ENCODE assay signal across 8 cellular contexts in the genomic region with DNA sequence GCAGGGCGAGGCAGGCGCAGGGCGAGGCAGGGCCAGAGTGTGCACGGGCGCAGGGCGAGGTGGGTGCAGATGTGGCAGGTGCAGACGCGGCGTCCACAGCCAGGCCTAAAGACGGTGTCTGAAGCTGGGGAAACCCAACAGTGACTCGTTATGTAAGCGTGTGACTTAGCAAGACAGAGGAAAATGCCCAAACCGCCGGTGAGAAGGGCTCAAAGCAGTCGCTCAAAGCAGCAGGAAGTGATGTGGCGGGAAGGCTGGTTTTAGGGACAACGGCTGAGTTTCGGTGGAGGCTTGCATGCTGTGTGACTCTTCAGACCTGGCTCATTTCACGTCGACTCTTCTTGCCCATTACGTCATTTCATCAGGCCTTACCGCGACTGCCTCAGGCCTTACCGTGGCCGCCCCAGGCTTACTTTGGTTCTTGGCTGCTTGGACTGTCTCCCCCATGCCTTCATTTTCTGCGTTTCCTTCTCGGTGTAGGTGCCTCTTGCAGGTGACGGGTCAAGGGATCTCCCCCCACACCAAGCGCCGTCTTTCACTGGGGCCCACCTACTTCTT. TPM values are rescaled to one million over a fixed set of nuclear protein-coding genes. Genes with fewer than 3 reads are reported as not detected.
A peak's percentile ranks its signal among the peaks of the same experiment; 100 is the strongest.
DNase-seq lines count a peak whose midpoint lies in the region; ATAC-seq and TF ChIP-seq lines count a peak whose summit lies in the region.

No MANE protein-coding gene starts in this region.

- no peak overlapping the region for H3K4me3 ChIP-seq in HCT116 (replicated peaks in 1 of 2; ENCODE audit: low read depth in 1 of 2, low read length in 2 of 2)
- H3K4me3 ChIP-seq in upper lobe of right lung, result no peak overlapping the region
- no peak overlapping the region for H3K4me3 ChIP-seq in gastroesophageal sphincter

- TF ChIP-seq RAD21 in HCT116 (IDR thresholded peaks at IDR 0.05; ENCODE audit: low read depth), result no peak

- DNase-seq in HCT116 (ENCODE audit: low read depth, low spot score), result peak; percentile 8
- DNase-seq in NOMO-1 treated with DMSO at 0.1 percent for 48 hours (lab: John Stamatoyannopoulos, UW; ENCODE audit: unreplicated experiment), result peak; percentile 100
- peak; percentile 79 for DNase-seq in activated T-cell treated with anti-CD3 and anti-CD28 coated beads for 48 hours (ENCODE audit: low read depth)
- peak; percentile 81 for DNase-seq in mesenteric fat pad (ENCODE audit: low spot score)
- DNase-seq in upper lobe of right lung, result peak; percentile 55
- no peak for DNase-seq in NCI-H2029 (lab: John Stamatoyannopoulos, UW)

- 82 to 87% methylated on average over 16 to 20 of the region's 30 CpGs for WGBS in gastroesophageal sphincter (ENCODE audit: low coverage in 1 of 2), 2 donors

- no peaks in the 10 kb centered on the region for H3K9me3 ChIP-seq in HCT116 (ENCODE audit: control insufficient read depth in 1 of 2, insufficient read depth in 1 of 2, low read depth in 1 of 2, low read length in 2 of 2)
- no peaks in the 10 kb centered on the region for H3K9me3 ChIP-seq in upper lobe of right lung
- H3K9me3 ChIP-seq in gastroesophageal sphincter, result no peaks in the 10 kb centered on the region

- H3K27ac ChIP-seq in HCT116 (ENCODE audit: low read depth, low read length) (no peak overlapping the region), upper lobe of right lung (peak overlapping the region; percentile 11), gastroesophageal sphincter (no peak overlapping the region)

- no TSS peak for BruUV-seq in HCT116 (replicated peaks; lab: Mats Ljungman, UMichigan)

- no peaks in the 10 kb centered on the region for H3K79me2 ChIP-seq in HCT116 (ENCODE audit: insufficient read depth, low read length)

- no peak for TF ChIP-seq POLR2A in HCT116 (IDR thresholded peaks at IDR 0.05; ENCODE audit: borderline replicate concordance, extremely low read depth, insufficient read depth, insufficient read length)
- TF ChIP-seq POLR2A in gastroesophageal sphincter (IDR thresholded peaks at IDR 0.05), result no peak

- H3K4me1 ChIP-seq in HCT116 (ENCODE audit: control insufficient read depth in 1 of 2, insufficient read depth in 2 of 2, low read length in 2 of 2), result peaks cover 7 to 58% of the 10 kb centered on the region in 2 experiments; a peak in 3 of 4 replicates
- peaks cover 16% of the 10 kb centered on the region for H3K4me1 ChIP-seq in upper lobe of right lung
- H3K4me1 ChIP-seq in gastroesophageal sphincter, result no peaks in the 10 kb centered on the region

- H3K36me3 ChIP-seq in HCT116 (ENCODE audit: control insufficient read depth in 1 of 2, insufficient read depth in 2 of 2, low read length in 2 of 2) (no peaks in the 10 kb centered on the region), upper lobe of right lung (no peaks in the 10 kb centered on the region), gastroesophageal sphincter (no peaks in the 10 kb centered on the region)

- H3K9me2 ChIP-seq in HCT116 (ENCODE audit: insufficient read depth), result no peaks in the 10 kb centered on the region

- intact Hi-C loops in HCT116 (cut with micrococcal nuclease), result no loop called here
- intact Hi-C loops in upper lobe of right lung (cut with DNase I), result no loop called here

- TF ChIP-seq CTCF in HCT116 (IDR thresholded peaks at IDR 0.05 in 2 of 3, conservative IDR thresholded peaks at IDR 0.05 in 1 of 3; ENCODE audit: borderline replicate concordance in 1 of 3, insufficient read depth in 1 of 3, low read depth in 2 of 3, low read length in 2 of 3) (no peak), upper lobe of right lung (IDR thresholded peaks at IDR 0.05) (no peak), gastroesophageal sphincter (IDR thresholded peaks at IDR 0.05) (no peak)

- no peaks in the 10 kb centered on the region for H3K27me3 ChIP-seq in HCT116 (ENCODE audit: insufficient read depth, low read length)
- H3K27me3 ChIP-seq in upper lobe of right lung, result no peaks in the 10 kb centered on the region
- H3K27me3 ChIP-seq in gastroesophageal sphincter, result peaks cover 15% of the 10 kb centered on the region

- peak overlapping the region; percentile 35 for H3K4me2 ChIP-seq in HCT116 (ENCODE audit: low read length)

- H2AFZ ChIP-seq in HCT116 (ENCODE audit: low read depth, low read length, poor library complexity, severe bottlenecking), result no peak overlapping the region

- CTCF ChIA-PET in HCT116 (lab: Charles Lee), result no interaction called here

- peak overlapping the region; percentile 19; the same call in 1 of the 2 replicates for H3K9ac ChIP-seq in HCT116 (ENCODE audit: low read length)

- peak; percentile 63 for ATAC-seq in GM18499 (IDR thresholded peaks at IDR 0.05; ENCODE audit: insufficient read depth, unreplicated experiment)
- ATAC-seq in HCT116, result peak; percentile 61
- peak; percentile 9 for ATAC-seq in upper lobe of right lung
- no peak for ATAC-seq in gastroesophageal sphincter

- RAD21 ChIA-PET in HCT116 (lab: Charles Lee; ENCODE audit: low non-redundant PET in 1 of 2, low total read pairs in 2 of 2, uncharacterized antibody in 2 of 2, unreplicated experiment in 2 of 2), result no interaction called here

- TF ChIP-seq EP300 in gastroesophageal sphincter (IDR thresholded peaks at IDR 0.05), result no peak

- H4K20me1 ChIP-seq in HCT116 (ENCODE audit: insufficient read depth), result no peaks in the 10 kb centered on the region

- POLR2A ChIA-PET in HCT116 (lab: Charles Lee), result no interaction called here

TF ChIP-seq in HCT116, 20 proteins besides CTCF, POLR2A, EP300 and RAD21:
- TF ChIP-seq CBX3 (IDR thresholded peaks at IDR 0.05; ENCODE audit: low read depth) (no peak), SIN3A (IDR thresholded peaks at IDR 0.05; ENCODE audit: low read depth) (no peak)

RNA-seq across cellular contexts. Expression of gene EXOC3, which starts 50.5 kb away (rescaled TPM):
- 52.4 TPM for total RNA-seq in HCT116 (2021; ENCODE audit: unreplicated experiment)
- 42.8 and 48.1 TPM in 2 replicates for polyA plus RNA-seq in HCT116 (2012)
- 58.5 TPM for total RNA-seq in mesenteric fat pad
- 59.5 TPM for total RNA-seq in upper lobe of right lung
- total RNA-seq in gastroesophageal sphincter, result 10 to 100 TPM; 46.4 to 92.7 (median 60.3) TPM
